10 cellular contexts compared by ENCODE assay signal in the genomic region with DNA sequence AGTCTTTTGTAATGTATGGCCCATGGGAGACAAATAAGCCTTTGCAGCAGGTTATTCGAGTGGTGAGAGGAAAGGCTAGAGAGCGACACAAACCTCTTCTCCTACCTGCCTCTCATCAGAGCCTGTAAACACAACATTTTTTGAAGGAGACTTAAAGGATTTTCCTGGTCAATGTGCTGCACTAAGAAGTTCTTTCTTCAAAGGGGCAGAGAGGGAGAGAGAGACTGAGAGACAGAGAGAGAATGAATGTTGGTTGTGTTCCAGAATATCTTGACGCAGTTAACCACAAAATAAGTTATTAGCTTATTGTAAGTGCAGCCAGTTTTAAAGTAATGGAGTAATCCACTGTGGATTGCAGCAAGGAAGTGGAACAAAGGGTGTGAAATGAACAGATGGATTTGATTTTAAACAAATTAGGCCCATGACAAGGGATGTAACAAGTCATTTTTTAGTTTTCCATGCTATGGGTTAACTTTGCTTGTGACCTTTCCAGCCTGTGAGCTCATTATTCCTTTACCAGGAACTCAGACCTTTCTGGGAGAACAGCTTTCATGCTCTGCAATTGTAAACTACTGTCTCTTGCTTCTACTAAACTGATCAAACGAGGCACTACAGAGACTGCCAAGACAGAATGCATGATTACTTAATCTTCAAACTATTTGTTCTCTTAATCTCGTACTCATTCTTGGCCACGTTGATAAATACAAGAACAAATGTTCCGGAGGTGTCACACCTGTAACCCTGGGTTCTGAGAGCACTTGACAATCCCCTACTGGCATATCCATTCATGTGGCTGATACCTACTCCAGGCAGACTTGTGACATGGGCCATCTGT.
DNase-seq lines count a peak whose midpoint lies in the region; ATAC-seq and TF ChIP-seq lines count a peak whose summit lies in the region.
"Had no signal": no experiment of that assay in that cellular context is flagged by ENCODE, and none has a peak within 500 bp of the region (broad histone marks: within the 10 kb centered on the region; RNA-seq: fewer than 3 reads in every experiment).

No MANE protein-coding gene starts in this region.

- H3K9me1 ChIP-seq in IMR-90 (ENCODE audit: insufficient read depth, low read length) = peaks cover 21% of the 10 kb centered on the region

- H3K4me2 ChIP-seq in IMR-90 (ENCODE audit: low read depth, low read length) = peak overlapping the region; percentile 23

- peak overlapping the region; percentile 61 for H2BK5ac ChIP-seq in IMR-90 (ENCODE audit: low read depth, low read length, poor library complexity, severe bottlenecking)

- POLR2A ChIA-PET in IMR-90 (lab: Charles Lee; ENCODE audit: unreplicated experiment) = interaction anchor here (0.6 kb wide), 1 partner anchor 82 kb away, joined by 3 read pairs; no protein-coding TSS in a partner anchor

- H3K27me3 ChIP-seq in IMR-90 (ENCODE audit: control insufficient read depth, insufficient read depth, low read length) (no peaks in the 10 kb centered on the region), lung (ENCODE audit: control insufficient read depth, insufficient read depth) (no peaks in the 10 kb centered on the region), colonic mucosa (no peaks in the 10 kb centered on the region)

- H3K4me3 Mint-ChIP-seq in type B pancreatic cell = peak overlapping the region; percentile 3
- H3K4me3 Mint-ChIP-seq in stimulated activated naive CD8-positive, alpha-beta T cell treated with anti-CD3 and anti-CD28 coated beads, Interleukin-15, amount 100 ng/mL, for 72 hours = no peak overlapping the region
- H3K4me3 Mint-ChIP-seq: T-helper 2 cell treated with Interferon-gamma antibody and Interleukin-4, amounts not matched to agents 5 μg/mL and 100 μg/mL, for 36 hours had no signal

- H3K4me3 ChIP-seq in IMR-90 (ENCODE audit: insufficient read depth, low read depth, low read length) = no peak overlapping the region
- H3K4me3 ChIP-seq in lung = no peak overlapping the region
- H3K4me3 ChIP-seq in colonic mucosa = no peak overlapping the region

- no TSS peak for BruUV-seq in IMR-90 (replicated peaks; lab: Mats Ljungman, UMichigan)

- in situ Hi-C loops in IMR-90 (cut with MboI; ENCODE audit: low sequenced_read_pairs) = no loop called here

- H2BK120ac ChIP-seq in IMR-90 (ENCODE audit: low read depth, low read length) = peak overlapping the region; percentile 96

- ATAC-seq in IMR-90 (ENCODE audit: low read depth) (peak; percentile 64), lung (ENCODE audit: insufficient read depth, low FRiP score) (peak; percentile 81), HG02840 (IDR thresholded peaks at IDR 0.05; ENCODE audit: low FRiP score, unreplicated experiment) (no peak)
- no peak for ATAC-seq in stimulated activated naive CD8-positive, alpha-beta T cell treated with anti-CD3 and anti-CD28 coated beads, Interleukin-15, amount 100 ng/mL, for 72 hours

- H3K9me3 Mint-ChIP-seq in type B pancreatic cell = no peaks in the 10 kb centered on the region
- no peaks in the 10 kb centered on the region for H3K9me3 Mint-ChIP-seq in stimulated activated naive CD8-positive, alpha-beta T cell treated with anti-CD3 and anti-CD28 coated beads, Interleukin-15, amount 100 ng/mL, for 72 hours
- H3K9me3 Mint-ChIP-seq: T-helper 2 cell treated with Interferon-gamma antibody and Interleukin-4, amounts not matched to agents 5 μg/mL and 100 μg/mL, for 36 hours had no signal

- H4K20me1 ChIP-seq in IMR-90 (ENCODE audit: insufficient read depth, low read length) = no peaks in the 10 kb centered on the region

- peak overlapping the region; percentile 79 for H3K14ac ChIP-seq in IMR-90 (replicated peaks; ENCODE audit: low read depth, low read length)

- dilution Hi-C loops in IMR-90 (cut with HindIII; ENCODE audit: low sequenced_read_pairs, unreplicated experiment) = no loop called here

- no peak for TF ChIP-seq CTCF in IMR-90 (conservative IDR thresholded peaks at IDR 0.05; ENCODE audit: low read depth, low read length)
- TF ChIP-seq CTCF in lung (IDR thresholded peaks at IDR 0.05; ENCODE audit: control extremely low read depth, extremely low read depth) = no peak
- no peak for TF ChIP-seq CTCF in type B pancreatic cell (conservative IDR thresholded peaks at IDR 0.05)
- TF ChIP-seq CTCF in colonic mucosa (IDR thresholded peaks at IDR 0.05) = no peak

- CTCF ChIA-PET in IMR-90 (lab: Yijun Ruan, JAX) = interaction anchor here (0.6 kb wide), 1 partner anchor 121 kb away, joined by 3 read pairs; no protein-coding TSS in a partner anchor

- H3K9me3 ChIP-seq in IMR-90 (ENCODE audit: control insufficient read depth, insufficient read depth, low read length) (no peaks in the 10 kb centered on the region), lung (ENCODE audit: control insufficient read depth in 2 of 2, insufficient read depth in 1 of 2, low read length in 1 of 2) (no peaks in the 10 kb centered on the region), colonic mucosa (no peaks in the 10 kb centered on the region)

- H3K79me1 ChIP-seq in IMR-90 (ENCODE audit: low read depth in 1 of 2, low read length in 2 of 2) = no peaks in the 10 kb centered on the region

- no peak; the same call in 1 of the 2 replicates for TF ChIP-seq RAD21 in IMR-90 (IDR thresholded peaks at IDR 0.05; ENCODE audit: low read length)

- peak overlapping the region; percentile 90 for H3K4ac ChIP-seq in IMR-90 (ENCODE audit: low read depth, low read length)

- peak overlapping the region; percentile 73 for H2AK9ac ChIP-seq in IMR-90 (replicated peaks; ENCODE audit: low read depth, low read length, poor library complexity)

- H3K27ac ChIP-seq in IMR-90 (ENCODE audit: insufficient read depth, low read length) = peak overlapping the region; percentile 69
- H3K27ac ChIP-seq in lung (ENCODE audit: low read depth in 1 of 2, low read length in 1 of 2) = peak overlapping the region in 1 of 2 donors; percentile 32
- no peak overlapping the region for H3K27ac ChIP-seq in colonic mucosa

- no peaks in the 10 kb centered on the region for H3K36me3 Mint-ChIP-seq in type B pancreatic cell

- H3K18ac ChIP-seq in IMR-90 (ENCODE audit: low read depth, low read length) = peak overlapping the region; percentile 96

- peak overlapping the region; percentile 86 for H2AK5ac ChIP-seq in IMR-90 (ENCODE audit: low read depth, low read length)

- H2BK15ac ChIP-seq in IMR-90 (ENCODE audit: low read depth, low read length) = peak overlapping the region; percentile 85; the same call in 2 of the 3 replicates

- H4K91ac ChIP-seq in IMR-90 (ENCODE audit: insufficient read depth, low read depth, low read length) = peak overlapping the region; percentile 90

- peak overlapping the region; percentile 97 for H2BK20ac ChIP-seq in IMR-90 (ENCODE audit: low read depth, low read length)

- peak; percentile 88 for DNase-seq in IMR-90
- DNase-seq in dedifferentiated amniotic fluid mesenchymal stem cell (ENCODE audit: extremely low spot score) = peak; percentile 20
- DNase-seq in lung (ENCODE audit: low spot score) = peak; percentile 54
- DNase-seq in type B pancreatic cell (ENCODE audit: extremely low spot score, unreplicated experiment) = no peak
- no peak for DNase-seq in CD1c-positive myeloid dendritic cell (ENCODE audit: extremely low spot score)
- no peak for DNase-seq in colonic mucosa
- DNase-seq in stimulated activated naive CD8-positive, alpha-beta T cell treated with anti-CD3 and anti-CD28 coated beads, Interleukin-15, amount 100 ng/mL, for 72 hours = no peak
- DNase-seq: NCI-H146 had no signal

- H3K4me1 Mint-ChIP-seq in type B pancreatic cell (ENCODE audit: unreplicated experiment) = peaks cover 38% of the 10 kb centered on the region
- H3K4me1 Mint-ChIP-seq in stimulated activated naive CD8-positive, alpha-beta T cell treated with anti-CD3 and anti-CD28 coated beads, Interleukin-15, amount 100 ng/mL, for 72 hours = no peaks in the 10 kb centered on the region

- peaks cover 25% of the 10 kb centered on the region for H3K4me1 ChIP-seq in IMR-90 (ENCODE audit: control insufficient read depth, insufficient read depth, low read length)
- peaks cover 0 to 3% of the 10 kb centered on the region in 2 donors for H3K4me1 ChIP-seq in lung (ENCODE audit: control insufficient read depth in 2 of 2, insufficient read depth in 2 of 2, low read length in 2 of 2)
- H3K4me1 ChIP-seq in colonic mucosa = no peaks in the 10 kb centered on the region

- peak overlapping the region; percentile 14 to 84; a peak in 3 of 4 replicates for H4K8ac ChIP-seq in IMR-90 (ENCODE audit: low read depth in 2 of 2, low read length in 2 of 2)

- H3K27me3 Mint-ChIP-seq in type B pancreatic cell = peaks cover 47% of the 10 kb centered on the region
- peaks cover 7% of the 10 kb centered on the region for H3K27me3 Mint-ChIP-seq in stimulated activated naive CD8-positive, alpha-beta T cell treated with anti-CD3 and anti-CD28 coated beads, Interleukin-15, amount 100 ng/mL, for 72 hours

- WGBS in IMR-90 (ENCODE audit: extremely low coverage in 2 of 2, insufficient read length in 1 of 2), 2 experiments = 5% methylated on average over 4 of the region's 7 CpGs; no CpG with 5 or more reads in 1 of the 2 experiments
- 43 to 63% methylated on average over 7 of the region's 7 CpGs for WGBS in lung, 2 donors

- no peak overlapping the region for H3K27ac Mint-ChIP-seq in type B pancreatic cell
- H3K27ac Mint-ChIP-seq in stimulated activated naive CD8-positive, alpha-beta T cell treated with anti-CD3 and anti-CD28 coated beads, Interleukin-15, amount 100 ng/mL, for 72 hours = no peak overlapping the region
- H3K27ac Mint-ChIP-seq: T-helper 2 cell treated with Interferon-gamma antibody and Interleukin-4, amounts not matched to agents 5 μg/mL and 100 μg/mL, for 36 hours had no signal

- H3K36me3 ChIP-seq in IMR-90 (ENCODE audit: control insufficient read depth, insufficient read depth, low read length) = no peaks in the 10 kb centered on the region
- no peaks in the 10 kb centered on the region for H3K36me3 ChIP-seq in lung (ENCODE audit: control insufficient read depth in 2 of 2, insufficient read depth in 2 of 2, low read length in 2 of 2)
- no peaks in the 10 kb centered on the region for H3K36me3 ChIP-seq in colonic mucosa

- H3K9ac ChIP-seq in IMR-90 (ENCODE audit: low read depth, low read length) = 0 out of 2 replicates have a peak overlapping the region, but pooled peaks have one; percentile 16
- H3K9ac ChIP-seq in colonic mucosa (ENCODE audit: low read depth in 2 of 2, low read length in 2 of 2) = no peak overlapping the region

- TF ChIP-seq POLR2A in IMR-90 (IDR thresholded peaks at IDR 0.05; ENCODE audit: low read depth, low read length) = no peak

- 0 out of 2 replicates have a peak overlapping the region, but pooled peaks have one; percentile 59 for H3K56ac ChIP-seq in IMR-90 (ENCODE audit: extremely low read depth, insufficient read depth, low read length)

- intact Hi-C loops in IMR-90 (cut with micrococcal nuclease) = loop anchor here (2.0 to 5.0 kb wide), 2 partner anchors 77 to 166 kb away; no protein-coding TSS in a partner anchor
- intact Hi-C loops in colonic mucosa (cut with DNase I) = no loop called here

- H3K23ac ChIP-seq in IMR-90 (ENCODE audit: low read depth, low read length) = peak overlapping the region; percentile 83

- H2AFZ ChIP-seq in IMR-90 (replicated peaks; ENCODE audit: low read length, poor library complexity) = peak overlapping the region; percentile 64

- peak overlapping the region; percentile 52 for H4K5ac ChIP-seq in IMR-90 (ENCODE audit: low read depth, low read length)

TF ChIP-seq in IMR-90, 13 proteins besides CTCF, POLR2A, EP300 and RAD21:
- TF ChIP-seq CEBPB (IDR thresholded peaks at IDR 0.05; ENCODE audit: low read depth, low read length) (peak; percentile 5; the same call in 1 of the 2 replicates), MAFK (IDR thresholded peaks at IDR 0.05; ENCODE audit: low read depth, low read length) (no peak)
TF ChIP-seq in IMR-90: peak in this region for 1.

Comparison
In these comparisons a context has a peak if more than half of its experiments do, and no peak if none do; other contexts are left out.
1. ATAC-seq: peak in IMR-90 (single experiment) and lung (single experiment); none in stimulated activated naive CD8-positive, alpha-beta T cell treated with anti-CD3 and anti-CD28 coated beads, Interleukin-15, amount 100 ng/mL, for 72 hours (single experiment) and HG02840 (single experiment).
2. DNase-seq: peak in IMR-90 (single experiment), dedifferentiated amniotic fluid mesenchymal stem cell (single experiment) and lung (single experiment); none in type B pancreatic cell (single experiment), CD1c-positive myeloid dendritic cell (single experiment), colonic mucosa (single experiment) and stimulated activated naive CD8-positive, alpha-beta T cell treated with anti-CD3 and anti-CD28 coated beads, Interleukin-15, amount 100 ng/mL, for 72 hours (0 of 2).